In the genomic region with DNA sequence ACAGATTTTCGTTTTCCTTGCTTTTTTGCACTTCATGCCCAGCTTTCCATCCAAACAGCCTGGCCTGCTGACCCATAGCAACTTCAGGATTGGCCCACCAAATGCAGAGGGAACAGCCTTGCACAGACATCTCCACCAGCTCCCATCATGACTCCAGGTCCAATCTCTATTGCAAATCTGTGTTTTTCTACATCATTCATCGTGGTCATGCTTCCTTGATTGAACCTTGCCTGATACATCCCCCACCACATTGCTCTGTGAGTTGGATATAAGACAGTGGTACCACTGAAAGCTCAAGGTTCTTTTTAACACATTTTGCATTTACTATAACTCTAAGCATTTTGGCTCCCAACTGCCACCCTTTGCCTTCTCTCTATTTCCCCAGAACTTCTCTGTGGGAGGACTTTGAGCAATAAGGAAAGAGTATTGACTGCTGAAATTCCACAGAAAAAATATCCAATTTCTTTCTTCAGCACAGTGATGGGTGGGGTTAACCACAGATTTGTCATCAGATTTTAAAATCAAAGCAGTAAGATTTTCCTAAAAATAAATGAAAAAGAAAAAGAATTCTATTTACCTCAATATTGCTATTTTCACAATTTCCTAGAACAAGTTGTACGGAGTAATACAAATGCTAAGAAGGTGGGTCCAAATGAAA, we compare ENCODE assay signal across 11 cellular contexts.
DNase-seq lines count a peak whose midpoint lies in the region; ATAC-seq, FAIRE-seq and TF ChIP-seq lines count a peak whose summit lies in the region.
"Had no signal": no experiment of that assay in that cellular context is flagged by ENCODE, and none has a peak within 500 bp of the region (broad histone marks: within the 10 kb centered on the region; RNA-seq: fewer than 3 reads in every experiment).

No MANE protein-coding gene starts in this region.

- H3K9me3 ChIP-seq in prostate gland, result no peaks in the 10 kb centered on the region
- H3K9me3 ChIP-seq in aorta (ENCODE audit: control insufficient read depth, low read length), result no peaks in the 10 kb centered on the region

- H3K27ac ChIP-seq in prostate gland (peak overlapping the region; percentile 48 to 62), aorta (ENCODE audit: low read depth in 1 of 2, low read length in 2 of 2) (peak overlapping the region in 1 of 2 donors; percentile 52)

- TF ChIP-seq POLR2A in prostate gland (IDR thresholded peaks at IDR 0.05) (no peak), GM12892 (IDR thresholded peaks at IDR 0.05; ENCODE audit: low read depth, low read length) (no peak)

- DNase-seq in amniotic epithelial cell (ENCODE audit: low read depth) (peak; percentile 76), glomerular visceral epithelial cell (ENCODE audit: extremely low spot score) (peak; percentile 31), prostate gland (ENCODE audit: low spot score) (no peak), aorta (no peak), GM12892 (ENCODE audit: insufficient read length) (no peak), NCI-H446 (lab: John Stamatoyannopoulos, UW) (no peak), NCI-H2227 treated with DMSO at 0.1 percent for 48 hours (lab: John Stamatoyannopoulos, UW) (no peak)
- DNase-seq: NCI-H510A; stimulated activated CD4-positive, alpha-beta T cell treated with anti-CD3 and anti-CD28 coated beads, Interleukin-4, amount 100 ng/mL, for 24 hours had no signal

- no peak for FAIRE-seq in GM12892 (lab: Jason Lieb, UNC)
- FAIRE-seq: D721Med had no signal

- H3K4me1 ChIP-seq in prostate gland (replicated peaks) (no peaks in the 10 kb centered on the region), aorta (ENCODE audit: control insufficient read depth in 1 of 2, insufficient read depth in 2 of 2, low read length in 2 of 2) (peaks cover 4 to 5% of the 10 kb centered on the region in 2 donors)

- H3K36me3 ChIP-seq in prostate gland (no peaks in the 10 kb centered on the region), aorta (ENCODE audit: control insufficient read depth in 1 of 2, insufficient read depth in 2 of 2, low read length in 1 of 2) (no peaks in the 10 kb centered on the region)

- intact Hi-C loops in prostate gland (cut with DNase I) (no loop called here), aorta (cut with DNase I) (loop anchor here in 1 of 2 donors (10.0 kb wide), 1 partner anchor 75 kb away; no protein-coding TSS in a partner anchor)

- 79% methylated on average over 3 of the region's 3 CpGs for WGBS in prostate gland
- WGBS in aorta, 2 donors, result 55 to 60% methylated on average over 3 of the region's 3 CpGs

- ATAC-seq in aorta (ENCODE audit: low FRiP score), result peak; percentile 34
- ATAC-seq: activated CD4-positive, CD25-positive, alpha-beta regulatory T cell treated with anti-CD3 and anti-CD28 coated beads, Interleukin-2, amount 50 U/mL, for 24 hours had no signal

- no peaks in the 10 kb centered on the region for H3K27me3 ChIP-seq in prostate gland (replicated peaks; ENCODE audit: insufficient read depth)
- H3K27me3 ChIP-seq in aorta (ENCODE audit: control insufficient read depth in 1 of 2, insufficient read depth in 2 of 2, low read length in 1 of 2), result no peaks in the 10 kb centered on the region

- H3K4me3 ChIP-seq in prostate gland (no peak overlapping the region), aorta (ENCODE audit: low read length in 2 of 2) (no peak overlapping the region)

- TF ChIP-seq CTCF in prostate gland (IDR thresholded peaks at IDR 0.05), result no peak

Comparison
In these comparisons a context has a peak if more than half of its experiments do, and no peak if none do; other contexts are left out.
1. DNase-seq: peak in amniotic epithelial cell (single experiment) and glomerular visceral epithelial cell (single experiment); none in prostate gland (single experiment), aorta (0 of 2), GM12892 (single experiment), NCI-H446 (0 of 2) and NCI-H2227 treated with DMSO at 0.1 percent for 48 hours (single experiment).